ENCODE assay signal across 11 cellular contexts in the genomic region with DNA sequence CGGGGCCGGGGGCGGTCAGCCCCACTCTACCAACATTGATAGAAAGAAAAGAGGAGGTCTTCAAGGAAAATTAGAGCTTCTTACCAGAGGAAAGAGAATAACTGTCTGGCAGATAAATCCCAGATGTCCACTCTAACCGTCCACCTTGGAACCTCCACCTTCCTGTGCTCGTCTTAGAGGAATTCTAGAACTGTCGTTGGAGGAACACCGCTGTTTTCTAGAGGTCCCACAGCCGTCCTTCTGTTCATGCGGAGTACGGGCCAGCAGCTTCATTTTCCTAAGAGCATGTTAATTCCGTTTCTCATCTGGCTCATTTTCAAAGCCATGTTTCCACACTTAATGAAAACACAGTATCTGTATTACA.
DNase-seq lines count a peak whose midpoint lies in the region; ATAC-seq and TF ChIP-seq lines count a peak whose summit lies in the region.
"Had no signal": no experiment of that assay in that cellular context is flagged by ENCODE, and none has a peak within 500 bp of the region (broad histone marks: within the 10 kb centered on the region; RNA-seq: fewer than 3 reads in every experiment).

No MANE protein-coding gene starts in this region.

- DNase-seq in HFFc6 (no peak), coronary artery (ENCODE audit: low spot score) (no peak), left lung (no peak), GM20000 (ENCODE audit: low spot score) (no peak), NCI-H2171 (lab: John Stamatoyannopoulos, UW) (no peak), T-helper 9 cell (no peak), NCI-H2196 (lab: John Stamatoyannopoulos, UW; ENCODE audit: unreplicated experiment) (no peak)
- DNase-seq: activated naive CD4-positive, alpha-beta T cell had no signal

- H3K36me3 Mint-ChIP-seq in HFFc6 (ENCODE audit: low read depth), result no peaks in the 10 kb centered on the region

- ATAC-seq in left lung, result peak; percentile 55
- ATAC-seq: K562 had no signal

- H3K9ac ChIP-seq in subcutaneous abdominal adipose tissue (ENCODE audit: low read length in 5 of 5), result peak overlapping the region in 2 of 5 donors; percentile 52 to 68

- H3K9me3 Mint-ChIP-seq in HFFc6, result no peaks in the 10 kb centered on the region

- intact Hi-C loops in left lung (cut with DNase I), result no loop called here

- H3K4me1 ChIP-seq in left lung (no peaks in the 10 kb centered on the region), subcutaneous abdominal adipose tissue (ENCODE audit: control insufficient read depth in 5 of 5, insufficient read depth in 5 of 5, low read length in 5 of 5) (peaks cover 0 to 12% (median 8%) of the 10 kb centered on the region in 5 donors)

- H3K4me3 ChIP-seq in coronary artery (peak overlapping the region; percentile 62), left lung (peak overlapping the region; percentile 32 to 37), subcutaneous abdominal adipose tissue (ENCODE audit: low read depth in 1 of 5, low read length in 5 of 5) (peak overlapping the region; percentile 64 to 80 (median 71))
- H3K4me3 ChIP-seq: K562 had no signal

- H3K9me3 ChIP-seq in left lung (no peaks in the 10 kb centered on the region), subcutaneous abdominal adipose tissue (ENCODE audit: control insufficient read depth in 5 of 5, low read length in 5 of 5) (no peaks in the 10 kb centered on the region)

- H3K27ac Mint-ChIP-seq in HFFc6, result no peak overlapping the region

- no peak for TF ChIP-seq CTCF in HFFc6 (IDR thresholded peaks at IDR 0.05)
- TF ChIP-seq CTCF in coronary artery (IDR thresholded peaks at IDR 0.05), result no peak
- TF ChIP-seq CTCF in left lung (IDR thresholded peaks at IDR 0.05), result no peak
- TF ChIP-seq CTCF in GM20000 (IDR thresholded peaks at IDR 0.05; ENCODE audit: extremely low read depth, missing control alignments), result no peak

- peak overlapping the region; percentile 77 for H3K4me3 Mint-ChIP-seq in HFFc6

- peaks cover 12% of the 10 kb centered on the region for H3K27me3 Mint-ChIP-seq in HFFc6 (ENCODE audit: insufficient read depth)

- H3K27ac ChIP-seq in coronary artery (no peak overlapping the region), left lung (no peak overlapping the region), subcutaneous abdominal adipose tissue (ENCODE audit: low read depth, low read length) (no peak overlapping the region)
- H3K27ac ChIP-seq: VCaP had no signal

- H3K27me3 ChIP-seq in left lung (peaks cover 0 to 31% of the 10 kb centered on the region in 2 donors), subcutaneous abdominal adipose tissue (ENCODE audit: control insufficient read depth in 5 of 5, insufficient read depth in 4 of 5, low read length in 5 of 5) (no peaks in the 10 kb centered on the region)

- no peaks in the 10 kb centered on the region for H3K4me1 Mint-ChIP-seq in HFFc6 (ENCODE audit: low read depth)

- H3K36me3 ChIP-seq in left lung (no peaks in the 10 kb centered on the region), subcutaneous abdominal adipose tissue (ENCODE audit: control insufficient read depth in 5 of 5, insufficient read depth in 5 of 5, low read length in 5 of 5) (no peaks in the 10 kb centered on the region)
